3 cellular contexts compared by ENCODE assay signal in genomic region chr7:94396044-94396443, GRCh38.
TF ChIP-seq lines count a peak whose summit lies in the region.

No MANE protein-coding gene starts in this region.

TF ChIP-seq in liver, 16 proteins besides CTCF, POLR2A, EP300 and RAD21:
- peak; percentile 51 for TF ChIP-seq YY1 (IDR thresholded peaks at IDR 0.05)
- TF ChIP-seq EGR1 (IDR thresholded peaks at IDR 0.05; ENCODE audit: low read depth in 2 of 2), result no peak
- no peak for TF ChIP-seq NR2F2 (IDR thresholded peaks at IDR 0.05)

TF ChIP-seq in HepG2, 621 proteins besides CTCF, POLR2A, EP300 and RAD21:
- TF ChIP-seq BRD4 (CRISPR knock-in tag; IDR thresholded peaks at IDR 0.05) (no peak), ZSCAN25 (CRISPR knock-in tag; IDR thresholded peaks at IDR 0.05) (no peak), ATM (IDR thresholded peaks at IDR 0.05; ENCODE audit: borderline replicate concordance) (no peak), ZNF766 (CRISPR knock-in tag; IDR thresholded peaks at IDR 0.05; ENCODE audit: borderline replicate concordance) (no peak)

TF ChIP-seq in endothelial cell of umbilical vein, 7 proteins besides CTCF, POLR2A, EP300 and RAD21:
- TF ChIP-seq JUN (IDR thresholded peaks at IDR 0.05; ENCODE audit: borderline replicate concordance, insufficient read depth, insufficient read length, low read depth), result no peak
- TF ChIP-seq MYC (IDR thresholded peaks at IDR 0.05; ENCODE audit: low read depth, low read length), result no peak
- no peak for TF ChIP-seq EZH2 (IDR thresholded peaks at IDR 0.05; ENCODE audit: borderline replicate concordance, low read depth, low read length, severe bottlenecking)
- TF ChIP-seq GATA2 (IDR thresholded peaks at IDR 0.05; ENCODE audit: insufficient read depth, insufficient read length, low read depth, low read length), result no peak
- no peak for TF ChIP-seq POLR2AphosphoS5 (IDR thresholded peaks at IDR 0.05; ENCODE audit: insufficient read depth, low read depth, low read length)
- TF ChIP-seq, protein P1, sequence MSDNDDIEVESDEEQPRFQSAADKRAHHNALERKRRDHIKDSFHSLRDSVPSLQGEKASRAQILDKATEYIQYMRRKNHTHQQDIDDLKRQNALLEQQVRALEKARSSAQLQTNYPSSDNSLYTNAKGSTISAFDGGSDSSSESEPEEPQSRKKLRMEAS (IDR thresholded peaks at IDR 0.05; ENCODE audit: insufficient read depth, insufficient read length), result no peak
- no peak for TF ChIP-seq FOS (IDR thresholded peaks at IDR 0.05; ENCODE audit: borderline replicate concordance, insufficient read depth, low read length)
